20 cellular contexts compared by ENCODE assay signal in the genomic region with DNA sequence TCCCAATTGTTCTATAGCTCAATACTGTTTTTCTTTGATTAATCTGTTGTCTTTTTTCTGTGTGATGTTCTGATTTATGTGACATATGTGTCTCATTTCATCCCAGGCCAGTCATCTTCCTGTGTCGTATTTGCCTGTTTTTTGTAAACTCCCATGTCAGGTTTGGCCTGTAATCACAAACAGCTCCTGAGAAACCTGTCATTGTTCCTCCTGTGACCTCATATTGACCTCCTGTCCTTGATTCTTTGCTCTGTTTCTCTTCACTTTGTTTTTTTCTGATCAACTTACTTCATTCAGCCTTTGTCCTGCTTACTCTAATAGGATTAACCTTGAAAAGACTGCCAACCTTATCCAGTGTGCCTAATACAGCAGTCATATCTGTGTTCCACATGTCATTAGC.
"Had no signal": no experiment of that assay in that cellular context is flagged by ENCODE, and none has a peak within 500 bp of the region (broad histone marks: within the 10 kb centered on the region; RNA-seq: fewer than 3 reads in every experiment).

No MANE protein-coding gene starts in this region.

- H3K27me3 ChIP-seq: SJSA1 had no signal

- H3K27ac Mint-ChIP-seq: IgD-negative memory B cell had no signal

- H3K4me3 Mint-ChIP-seq: IgD-negative memory B cell had no signal

- H3K9ac ChIP-seq: KMS-11 had no signal

- H3K9me3 ChIP-seq: SJSA1 had no signal

- FAIRE-seq: K562, RCC 7860 had no signal

- DNase-seq: Kasumi-1, MM.1S, NCI-H1092 treated with DMSO at 0.1 percent for 48 hours, NCI-H1436 treated with DMSO at 0.1 percent for 48 hours, NCI-H1694, NCI-H187 treated with DMSO at 0.1 percent for 48 hours, NCI-H2029 treated with DMSO at 0.1 percent for 48 hours, NCI-H2171 treated with DMSO at 0.1 percent for 48 hours, NCI-H345, NCI-H446 treated with DMSO at 0.1 percent for 48 hours, NCI-H510A treated with DMSO at 0.1 percent for 48 hours, NCI-H526, Right ventricle myocardium superior, RPMI8226, SIG-M5 had no signal

- H3K27me3 Mint-ChIP-seq: IgD-negative memory B cell had no signal

- H3K4me2 ChIP-seq: KMS-11 had no signal

- H3K36me3 ChIP-seq: SJSA1 had no signal

- H3K27ac ChIP-seq: KMS-11, SJSA1 had no signal

- ATAC-seq: K562 had no signal

- H3K4me1 ChIP-seq: SJSA1 had no signal

- H3K4me3 ChIP-seq: K562, SJSA1 had no signal

- H3K4me1 Mint-ChIP-seq: IgD-negative memory B cell had no signal
